In genomic region chr12:48351022-48351708, GRCh38 we compare ENCODE assay signal across 1 cellular context.
TF ChIP-seq lines count a peak whose summit lies in the region.

No MANE protein-coding gene starts in this region.

TF ChIP-seq in HepG2, 621 proteins besides CTCF, POLR2A, EP300 and RAD21 (continued from another document and continues in another):
- TF ChIP-seq RERE (CRISPR knock-in tag; IDR thresholded peaks at IDR 0.05; ENCODE audit: low read depth): no peak
- no peak for TF ChIP-seq POLR2AphosphoS5 (IDR thresholded peaks at IDR 0.05; ENCODE audit: low read depth, low read length)
- TF ChIP-seq ZBTB2 (CRISPR knock-in tag; IDR thresholded peaks at IDR 0.05; ENCODE audit: low read depth): no peak
- no peak for TF ChIP-seq SMYD3 (CRISPR knock-in tag; IDR thresholded peaks at IDR 0.05)
- no peak for TF ChIP-seq ZNF704 (CRISPR knock-in tag; IDR thresholded peaks at IDR 0.05; ENCODE audit: borderline replicate concordance)
- TF ChIP-seq SMAD3 (CRISPR knock-in tag; IDR thresholded peaks at IDR 0.05): peak; percentile 71; the same call in 1 of the 2 replicates
- TF ChIP-seq PREB (CRISPR knock-in tag; IDR thresholded peaks at IDR 0.05): no peak
- TF ChIP-seq NR2C2 (CRISPR knock-in tag; IDR thresholded peaks at IDR 0.05; ENCODE audit: borderline replicate concordance): no peak
- no peak for TF ChIP-seq IRF9 (CRISPR knock-in tag; IDR thresholded peaks at IDR 0.05; ENCODE audit: borderline replicate concordance)
- 0 out of 2 replicates have a peak, but pooled peaks have one; percentile 49 for TF ChIP-seq ZBTB7B (CRISPR knock-in tag; IDR thresholded peaks at IDR 0.05)
- TF ChIP-seq FOXK1 (CRISPR knock-in tag; IDR thresholded peaks at IDR 0.05; ENCODE audit: borderline replicate concordance, low read depth): no peak; the same call in 1 of the 2 replicates
- no peak for TF ChIP-seq ZNF558 (CRISPR knock-in tag; IDR thresholded peaks at IDR 0.05; ENCODE audit: borderline replicate concordance)
- no peak for TF ChIP-seq TCF7L2 (IDR thresholded peaks at IDR 0.05; ENCODE audit: low read depth, low read length)
- TF ChIP-seq ZNF646 (CRISPR knock-in tag; IDR thresholded peaks at IDR 0.05): no peak
- TF ChIP-seq ZNF777 (CRISPR knock-in tag; IDR thresholded peaks at IDR 0.05): peak; percentile 41; the same call in 1 of the 2 replicates
- TF ChIP-seq MXI1 (IDR thresholded peaks at IDR 0.05; ENCODE audit: borderline replicate concordance, low read depth, low read length): no peak
- no peak for TF ChIP-seq E2F2 (CRISPR knock-in tag; IDR thresholded peaks at IDR 0.05; ENCODE audit: borderline replicate concordance)
- TF ChIP-seq ZBTB44 (CRISPR knock-in tag; IDR thresholded peaks at IDR 0.05): no peak
- no peak for TF ChIP-seq ZNF512B (CRISPR knock-in tag; IDR thresholded peaks at IDR 0.05; ENCODE audit: borderline replicate concordance)
- TF ChIP-seq ZNF280D (CRISPR knock-in tag; IDR thresholded peaks at IDR 0.05): no peak
- no peak for TF ChIP-seq ZNF337 (CRISPR knock-in tag; IDR thresholded peaks at IDR 0.05; ENCODE audit: borderline replicate concordance, low read depth)
- peak; percentile 100 for TF ChIP-seq ZNF746 (CRISPR knock-in tag; IDR thresholded peaks at IDR 0.05)
- TF ChIP-seq ZSCAN30 (CRISPR knock-in tag; IDR thresholded peaks at IDR 0.05): no peak
- TF ChIP-seq ARNT2 (CRISPR knock-in tag; IDR thresholded peaks at IDR 0.05; ENCODE audit: low read depth): no peak
- no peak for TF ChIP-seq ZNF224 (CRISPR knock-in tag; IDR thresholded peaks at IDR 0.05)
